Comparison of ENCODE assay signal across 26 cellular contexts in the genomic region with DNA sequence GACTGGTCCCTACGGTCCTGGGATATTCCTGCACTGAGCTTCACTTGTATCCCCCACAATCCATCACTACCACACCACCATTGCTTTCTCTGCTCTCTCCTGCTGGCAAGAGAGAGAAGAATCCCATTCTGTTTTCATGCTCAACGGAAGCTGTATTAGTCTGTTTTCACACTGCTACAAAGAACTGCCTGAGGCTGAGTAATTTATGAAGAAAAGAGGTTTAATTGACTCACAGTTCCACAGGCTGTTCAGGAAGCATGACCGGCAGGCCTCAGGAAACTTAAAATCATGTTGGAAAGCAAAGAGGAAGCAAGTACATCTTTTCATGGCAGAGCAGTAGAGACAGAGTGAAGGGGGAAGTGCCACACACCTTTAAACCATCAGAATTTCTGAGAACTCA.
"Had no signal": no experiment of that assay in that cellular context is flagged by ENCODE, and none has a peak within 500 bp of the region (broad histone marks: within the 10 kb centered on the region; RNA-seq: fewer than 3 reads in every experiment).

No MANE protein-coding gene starts in this region.

- H3K9me3 Mint-ChIP-seq: activated naive CD4-positive, alpha-beta T cell treated with anti-CD3 and anti-CD28 coated beads, Interleukin-2, amount 50 U/mL, for 72 hours; activated T-cell treated with anti-CD3 and anti-CD28 coated beads, Interleukin-2, amount 50 U/mL, for 24 hours; activated T-helper 1 cell treated with anti-CD3 and anti-CD28 coated beads, Interleukin-12 subunit alpha, Interleukin-12 subunit beta, Interleukin-2, Interleukin-4 antibody, amounts not matched to agents 30 ng/mL and 10 ng/mL and 1 ng/mL, durations not matched to agents 14 hours and 24 hours and 36 hours had no signal

- H3K36me3 Mint-ChIP-seq: activated CD8-positive, alpha-beta memory T cell treated with anti-CD3 and anti-CD28 coated beads, Interleukin-2, amount 10 ng/mL, durations not matched to agents 7 days and 5 days; activated naive CD4-positive, alpha-beta T cell treated with anti-CD3 and anti-CD28 coated beads, Interleukin-2, amount 50 U/mL, for 72 hours had no signal

- H3K27ac ChIP-seq: SK-N-MC, WERI-Rb-1 had no signal

- FAIRE-seq: RCC 7860 had no signal

- H3K9me3 ChIP-seq: MG63 had no signal

- H3K4me3 Mint-ChIP-seq: activated CD8-positive, alpha-beta memory T cell treated with anti-CD3 and anti-CD28 coated beads, Interleukin-2, amount 10 ng/mL, durations not matched to agents 7 days and 5 days; activated T-cell treated with anti-CD3 and anti-CD28 coated beads, Interleukin-2, amount 50 U/mL, for 24 hours; activated T-helper 1 cell treated with anti-CD3 and anti-CD28 coated beads, Interleukin-12 subunit alpha, Interleukin-12 subunit beta, Interleukin-2, Interleukin-4 antibody, amounts not matched to agents 30 ng/mL and 10 ng/mL and 1 ng/mL, durations not matched to agents 14 hours and 24 hours and 36 hours had no signal

- DNase-seq: activated CD4-positive, alpha-beta T cell treated with anti-CD3 and anti-CD28 coated beads for 48 hours; activated CD4-positive, alpha-beta T cell treated with anti-CD3 and anti-CD28 coated beads, Interleukin-2, amount 50 U/mL, for 4 hours; activated CD8-positive, alpha-beta memory T cell treated with anti-CD3 and anti-CD28 coated beads, Interleukin-2, amount 10 ng/mL, durations not matched to agents 7 days and 5 days; activated effector memory CD4-positive, alpha-beta T cell treated with Interleukin-2 at 50 U/mL for 16 hours; activated naive CD4-positive, alpha-beta T cell treated with Interleukin-2 at 50 U/mL for 16 hours; activated T-cell treated with anti-CD3 and anti-CD28 coated beads, Interleukin-2, amount 50 U/mL, for 24 hours; caudate nucleus; MV-4-11; NCI-H1092 treated with DMSO at 0.1 percent for 48 hours; NCI-H1417 treated with DMSO at 0.1 percent for 48 hours; NCI-H1694; NCI-H2029; NCI-H2107; NCI-H2171 treated with DMSO at 0.1 percent for 48 hours; NCI-H226; NCI-H510A; NCI-H526 treated with DMSO at 0.1 percent for 48 hours; PC-3; SHP77 treated with DMSO at 0.1 percent for 48 hours; T-helper 1 cell; WERI-Rb-1 had no signal

- H3K4me1 Mint-ChIP-seq: activated CD8-positive, alpha-beta memory T cell treated with anti-CD3 and anti-CD28 coated beads, Interleukin-2, amount 10 ng/mL, durations not matched to agents 7 days and 5 days had no signal

- H3K27me3 ChIP-seq: MG63 had no signal

- H3K27ac Mint-ChIP-seq: activated CD8-positive, alpha-beta memory T cell treated with anti-CD3 and anti-CD28 coated beads, Interleukin-2, amount 10 ng/mL, durations not matched to agents 7 days and 5 days; activated naive CD4-positive, alpha-beta T cell treated with anti-CD3 and anti-CD28 coated beads, Interleukin-2, amount 50 U/mL, for 72 hours; activated T-cell treated with anti-CD3 and anti-CD28 coated beads, Interleukin-2, amount 50 U/mL, for 24 hours; activated T-helper 1 cell treated with anti-CD3 and anti-CD28 coated beads, Interleukin-12 subunit alpha, Interleukin-12 subunit beta, Interleukin-2, Interleukin-4 antibody, amounts not matched to agents 30 ng/mL and 10 ng/mL and 1 ng/mL, durations not matched to agents 14 hours and 24 hours and 36 hours had no signal

- H3K36me3 ChIP-seq: MG63, WERI-Rb-1 had no signal

- H3K4me3 ChIP-seq: MG63, SK-N-MC had no signal

- H3K27me3 Mint-ChIP-seq: activated CD8-positive, alpha-beta memory T cell treated with anti-CD3 and anti-CD28 coated beads, Interleukin-2, amount 10 ng/mL, durations not matched to agents 7 days and 5 days had no signal
